Comparison of ENCODE assay signal across 8 cellular contexts in the genomic region with DNA sequence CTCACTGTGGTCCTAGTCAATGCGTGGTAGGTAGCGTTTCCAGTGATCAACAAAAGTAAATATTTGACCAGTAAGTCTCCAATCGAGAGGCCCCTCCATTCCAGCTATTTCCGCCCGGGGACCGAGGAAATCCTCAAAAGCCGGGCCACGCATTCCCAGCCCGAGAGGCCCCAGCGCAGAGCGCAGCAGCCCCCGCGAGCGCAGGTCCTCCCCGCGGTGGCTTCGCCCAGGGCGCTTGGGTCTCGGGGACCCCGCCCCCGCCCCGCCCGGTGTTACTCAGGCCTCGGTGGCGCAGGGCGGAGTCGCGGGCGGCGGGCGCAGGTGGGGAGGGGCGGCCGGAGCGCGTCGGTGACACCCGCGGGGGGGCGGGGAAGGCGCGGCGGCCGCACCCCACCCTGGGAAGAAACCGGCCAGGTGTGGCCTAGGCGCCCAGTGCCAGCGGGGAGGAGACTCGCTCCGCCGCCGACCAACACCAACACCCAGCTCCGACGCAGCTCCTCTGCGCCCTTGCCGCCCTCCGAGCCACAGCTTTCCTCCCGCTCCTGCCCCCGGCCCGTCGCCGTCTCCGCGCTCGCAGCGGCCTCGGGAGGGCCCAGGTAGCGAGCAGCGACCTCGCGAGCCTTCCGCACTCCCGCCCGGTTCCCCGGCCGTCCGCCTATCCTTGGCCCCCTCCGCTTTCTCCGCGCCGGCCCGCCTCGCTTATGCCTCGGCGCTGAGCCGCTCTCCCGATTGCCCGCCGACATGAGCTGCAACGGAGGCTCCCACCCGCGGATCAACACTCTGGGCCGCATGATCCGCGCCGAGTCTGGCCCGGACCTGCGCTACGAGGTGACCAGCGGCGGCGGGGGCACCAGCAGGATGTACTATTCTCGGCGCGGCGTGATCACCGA. TPM values are rescaled to one million over a fixed set of nuclear protein-coding genes. Genes with fewer than 3 reads are reported as not detected.
DNase-seq lines count a peak whose midpoint lies in the region; ATAC-seq and TF ChIP-seq lines count a peak whose summit lies in the region.

Gene DSP, plus strand, starts transcription at position 497 of the 890 bp plus-strand sequence. Its CDS starts 245 bp downstream, at position 742.

- H3K9me3 ChIP-seq in gastroesophageal sphincter (no peaks in the 10 kb centered on the region), neuronal stem cell (replicated peaks in 1 of 2; ENCODE audit: control insufficient read depth in 2 of 2, insufficient read depth in 1 of 2, low read depth in 1 of 2, low read length in 2 of 2) (peaks cover 3% of the 10 kb centered on the region in 2 donors), Karpas-422 (ENCODE audit: low read length) (no peaks in the 10 kb centered on the region)

- H3K4ac ChIP-seq in neuronal stem cell (ENCODE audit: low read length) = peak within 1 kb of the TSS; percentile 91

- no peaks in the 10 kb centered on the region for H3K36me3 ChIP-seq in GM06990 (ENCODE audit: control insufficient read depth, insufficient read depth, low read length)
- no peaks in the 10 kb centered on the region for H3K36me3 ChIP-seq in gastroesophageal sphincter
- H3K36me3 ChIP-seq in neuronal stem cell (replicated peaks in 1 of 2; ENCODE audit: control insufficient read depth in 2 of 2, insufficient read depth in 2 of 2, low read length in 2 of 2) = no peaks in the 10 kb centered on the region
- H3K36me3 ChIP-seq in Karpas-422 (ENCODE audit: insufficient read depth, low read length) = no peaks in the 10 kb centered on the region

- H3K9ac ChIP-seq in neuronal stem cell (ENCODE audit: low read depth, low read length, poor library complexity) = peak within 1 kb of the TSS; percentile 98
- H3K9ac ChIP-seq in Karpas-422 (ENCODE audit: low read length) = no peak within 1 kb of the TSS

- TF ChIP-seq EP300 in gastroesophageal sphincter (IDR thresholded peaks at IDR 0.05) = no peak

- H4K91ac ChIP-seq in neuronal stem cell (ENCODE audit: low read depth, low read length, poor library complexity) = peak within 1 kb of the TSS; percentile 85

- no peaks in the 10 kb centered on the region for H3K79me1 ChIP-seq in neuronal stem cell (ENCODE audit: low read depth, low read length)

- 1 to 3% methylated on average over 4 to 22 of the region's 105 CpGs for WGBS in gastroesophageal sphincter (ENCODE audit: low coverage in 1 of 2), 2 donors
- no CpG with 5 or more reads among the region's 105 CpGs for WGBS in neuronal stem cell (ENCODE audit: extremely low coverage in 2 of 2, insufficient read length in 2 of 2, insufficient replicate concordance in 1 of 2), 2 donors

- DNase-seq in GM06990 (ENCODE audit: extremely low read depth, insufficient read length) = peak; percentile 37
- peak; percentile 65 for DNase-seq in NCI-H1048 (lab: John Stamatoyannopoulos, UW)
- DNase-seq in activated T-cell treated with anti-CD3 and anti-CD28 coated beads, Interleukin-2, amount 50 U/mL, for 24 hours = peak; percentile 51
- DNase-seq in neuronal stem cell (ENCODE audit: low spot score) = peak; percentile 61
- DNase-seq in Karpas-422 = no peak

- no peaks in the 10 kb centered on the region for H3K36me3 Mint-ChIP-seq in activated T-cell treated with anti-CD3 and anti-CD28 coated beads, Interleukin-2, amount 50 U/mL, for 24 hours (ENCODE audit: low read depth)

- H3K9me2 ChIP-seq in Karpas-422 (replicated peaks; ENCODE audit: insufficient read depth, low read length) = no peaks in the 10 kb centered on the region

- peaks cover 10% of the 10 kb centered on the region for H3K4me1 Mint-ChIP-seq in activated T-cell treated with anti-CD3 and anti-CD28 coated beads, Interleukin-2, amount 50 U/mL, for 24 hours (ENCODE audit: low read depth)

- peak within 1 kb of the TSS; percentile 93 for H2BK120ac ChIP-seq in neuronal stem cell (ENCODE audit: low read depth, low read length)

- H3K23ac ChIP-seq in neuronal stem cell (ENCODE audit: low read depth, low read length, poor library complexity) = peak within 1 kb of the TSS; percentile 95

- ATAC-seq in gastroesophageal sphincter (peak; percentile 47), HG03342 (IDR thresholded peaks at IDR 0.05; ENCODE audit: unreplicated experiment) (no peak), HG02610 (IDR thresholded peaks at IDR 0.05; ENCODE audit: unreplicated experiment) (no peak)

- H3K27ac ChIP-seq in gastroesophageal sphincter = peak within 1 kb of the TSS in 3 of 4 donors; percentile 57 to 71 (median 57)
- peak within 1 kb of the TSS; percentile 92 for H3K27ac ChIP-seq in neuronal stem cell (replicated peaks; ENCODE audit: low read length)
- no peak within 1 kb of the TSS for H3K27ac ChIP-seq in Karpas-422 (ENCODE audit: low read length)

- peaks cover 81% of the 10 kb centered on the region for H3K27me3 Mint-ChIP-seq in activated T-cell treated with anti-CD3 and anti-CD28 coated beads, Interleukin-2, amount 50 U/mL, for 24 hours

- peak within 1 kb of the TSS; percentile 100 for H3K18ac ChIP-seq in neuronal stem cell (ENCODE audit: low read length)

- no peaks in the 10 kb centered on the region for H3K79me2 ChIP-seq in Karpas-422 (ENCODE audit: low read length)

- H3K27me3 ChIP-seq in GM06990 (replicated peaks; ENCODE audit: control insufficient read depth, insufficient read depth, low read length) (no peaks in the 10 kb centered on the region; the same call in 1 of the 2 replicates), gastroesophageal sphincter (peaks cover 88% of the 10 kb centered on the region), neuronal stem cell (ENCODE audit: control insufficient read depth in 3 of 3, insufficient read depth in 3 of 3, low read depth in 1 of 3, low read length in 3 of 3) (peaks cover 0 to 98% (median 4%) of the 10 kb centered on the region in 3 experiments), Karpas-422 (ENCODE audit: low read length) (no peaks in the 10 kb centered on the region)

- peak within 1 kb of the TSS; percentile 92 for H2AFZ ChIP-seq in neuronal stem cell (ENCODE audit: low read length)
- no peak within 1 kb of the TSS for H2AFZ ChIP-seq in Karpas-422 (ENCODE audit: low read length)

- H3K4me3 ChIP-seq in GM06990 (replicated peaks; ENCODE audit: low read depth, low read length) (peak within 1 kb of the TSS; percentile 49), gastroesophageal sphincter (peak within 1 kb of the TSS; percentile 31 to 60), neuronal stem cell (ENCODE audit: low read length in 2 of 2) (peak within 1 kb of the TSS; percentile 17 to 96), Karpas-422 (ENCODE audit: low read length) (no peak within 1 kb of the TSS)

- H3K4me1 ChIP-seq in gastroesophageal sphincter = peaks cover 0 to 29% (median 24%) of the 10 kb centered on the region in 3 donors
- peaks cover 0 to 13% of the 10 kb centered on the region in 2 donors for H3K4me1 ChIP-seq in neuronal stem cell (ENCODE audit: control insufficient read depth in 2 of 2, insufficient read depth in 1 of 2, low read depth in 1 of 2, low read length in 2 of 2)
- no peaks in the 10 kb centered on the region for H3K4me1 ChIP-seq in Karpas-422 (ENCODE audit: low read length)

- H4K20me1 ChIP-seq in Karpas-422 (ENCODE audit: insufficient read depth, low read depth, low read length) = no peaks in the 10 kb centered on the region

- H3K14ac ChIP-seq in neuronal stem cell (ENCODE audit: low read length) = peak within 1 kb of the TSS; percentile 98

- H3K27ac Mint-ChIP-seq in activated T-cell treated with anti-CD3 and anti-CD28 coated beads, Interleukin-2, amount 50 U/mL, for 24 hours = peak within 1 kb of the TSS; percentile 26

- peak within 1 kb of the TSS; percentile 100 for H2BK12ac ChIP-seq in neuronal stem cell (ENCODE audit: low read length)

- H2BK5ac ChIP-seq in neuronal stem cell (ENCODE audit: low read length) = peak within 1 kb of the TSS; percentile 97

- peak within 1 kb of the TSS; percentile 88 for H2AK5ac ChIP-seq in neuronal stem cell (ENCODE audit: low read depth, low read length)

- no peaks in the 10 kb centered on the region for H3K9me3 Mint-ChIP-seq in activated T-cell treated with anti-CD3 and anti-CD28 coated beads, Interleukin-2, amount 50 U/mL, for 24 hours

- no peak for TF ChIP-seq POLR2A in gastroesophageal sphincter (IDR thresholded peaks at IDR 0.05)

- TF ChIP-seq CTCF in GM06990 (IDR thresholded peaks at IDR 0.05; ENCODE audit: insufficient read depth, low read length, poor library complexity, severe bottlenecking) (no peak), gastroesophageal sphincter (IDR thresholded peaks at IDR 0.05) (no peak)

- peak within 1 kb of the TSS; percentile 78 for H3K4me3 Mint-ChIP-seq in activated T-cell treated with anti-CD3 and anti-CD28 coated beads, Interleukin-2, amount 50 U/mL, for 24 hours

- no peak within 1 kb of the TSS for H4K8ac ChIP-seq in neuronal stem cell (ENCODE audit: low read depth, low read length)

- H3K4me2 ChIP-seq in neuronal stem cell (ENCODE audit: insufficient read depth, low read length, poor library complexity, severe bottlenecking) (peak within 1 kb of the TSS; percentile 78), Karpas-422 (ENCODE audit: low read depth, low read length, poor library complexity, severe bottlenecking) (no peak within 1 kb of the TSS)

- peak within 1 kb of the TSS; percentile 95 for H2BK15ac ChIP-seq in neuronal stem cell (ENCODE audit: low read length)

RNA-seq across cellular contexts. Expression of gene DSP, which starts in this region (rescaled TPM):
- 10 to 100 TPM in 1 of 4 donors, 1 to 10 TPM in 3; 5.8 to 41.7 (median 7.6) TPM for total RNA-seq in gastroesophageal sphincter
- polyA plus RNA-seq in neuronal stem cell (2013, experiment 1 of 2) = 19.9 TPM
- polyA plus RNA-seq in neuronal stem cell (2013, experiment 2 of 2) = 19.7 TPM
- total RNA-seq in Karpas-422 (2014; rRNA removed; shearing (Covaris generic); ENCODE audit: low replicate concordance) = 0.04 TPM in 1 of 2 replicates, not detected in the other
